In the genomic region with DNA sequence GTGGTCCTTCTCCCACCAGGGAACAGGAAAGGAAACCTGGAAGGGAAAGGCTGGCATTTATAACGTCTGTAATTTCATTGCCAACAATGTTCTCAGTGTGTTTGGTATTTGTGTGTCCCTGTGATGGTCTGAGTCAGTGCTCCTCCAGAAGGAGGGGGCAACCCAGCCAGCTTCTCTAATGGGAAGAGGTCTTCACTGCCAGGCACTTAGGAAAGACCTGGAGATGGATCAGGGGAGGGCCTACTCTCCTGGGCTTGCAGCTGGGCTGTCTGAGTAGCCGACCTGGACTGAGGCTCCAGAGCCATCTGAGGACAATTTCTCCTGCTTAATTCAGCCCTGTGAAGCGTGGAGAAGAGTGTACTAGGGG, we compare ENCODE assay signal across 12 cellular contexts. TPM values are rescaled to one million over a fixed set of nuclear protein-coding genes. Genes with fewer than 3 reads are reported as not detected.
DNase-seq lines count a peak whose midpoint lies in the region; ATAC-seq and TF ChIP-seq lines count a peak whose summit lies in the region.
"Had no signal": no experiment of that assay in that cellular context is flagged by ENCODE, and none has a peak within 500 bp of the region (broad histone marks: within the 10 kb centered on the region; RNA-seq: fewer than 3 reads in every experiment).

No MANE protein-coding gene starts in this region.

- no peak overlapping the region for H2AFZ ChIP-seq in Karpas-422 (ENCODE audit: low read length)

- H3K36me3 ChIP-seq in WERI-Rb-1 (no peaks in the 10 kb centered on the region), Karpas-422 (ENCODE audit: insufficient read depth, low read length) (no peaks in the 10 kb centered on the region)

- H3K27ac ChIP-seq in WERI-Rb-1 (no peak overlapping the region), Karpas-422 (ENCODE audit: low read length) (no peak overlapping the region)

- H4K20me1 ChIP-seq in Karpas-422 (ENCODE audit: insufficient read depth, low read depth, low read length): no peaks in the 10 kb centered on the region

- no peak for ATAC-seq in GM18502 (IDR thresholded peaks at IDR 0.05; ENCODE audit: poor library complexity, unreplicated experiment)

- no peak overlapping the region for H3K4me2 ChIP-seq in Karpas-422 (ENCODE audit: low read depth, low read length, poor library complexity, severe bottlenecking)

- H3K4me3 ChIP-seq in WERI-Rb-1 (ENCODE audit: low read depth, low read length): no peak overlapping the region
- H3K4me3 ChIP-seq in retinal pigment epithelial cell (ENCODE audit: low read length): no peak overlapping the region
- H3K4me3 ChIP-seq in Karpas-422 (ENCODE audit: low read length): no peak overlapping the region
- H3K4me3 ChIP-seq: lung had no signal

- H3K27me3 ChIP-seq in WERI-Rb-1 (ENCODE audit: insufficient read depth, low read depth, severe bottlenecking): no peaks in the 10 kb centered on the region
- H3K27me3 ChIP-seq in Karpas-422 (ENCODE audit: low read length): no peaks in the 10 kb centered on the region

- H3K79me2 ChIP-seq in Karpas-422 (ENCODE audit: low read length): no peaks in the 10 kb centered on the region

- H3K9ac ChIP-seq in Karpas-422 (ENCODE audit: low read length): no peak overlapping the region

- H3K9me3 ChIP-seq in WERI-Rb-1 (ENCODE audit: severe bottlenecking): no peaks in the 10 kb centered on the region
- no peaks in the 10 kb centered on the region for H3K9me3 ChIP-seq in Karpas-422 (ENCODE audit: low read length)

- no peak for TF ChIP-seq CTCF in WERI-Rb-1 (IDR thresholded peaks at IDR 0.05; ENCODE audit: low read depth, low read length)
- no peak for TF ChIP-seq CTCF in retinal pigment epithelial cell (conservative IDR thresholded peaks at IDR 0.05; ENCODE audit: low read depth, low read length)

- no peaks in the 10 kb centered on the region for H3K9me2 ChIP-seq in Karpas-422 (replicated peaks; ENCODE audit: insufficient read depth, low read length)

- peaks cover 29% of the 10 kb centered on the region for H3K4me1 ChIP-seq in Karpas-422 (ENCODE audit: low read length)

- DNase-seq in Daoy (ENCODE audit: low read depth): peak; percentile 64
- peak; percentile 29 for DNase-seq in WERI-Rb-1
- DNase-seq in glomerular visceral epithelial cell (ENCODE audit: extremely low spot score): peak; percentile 52
- DNase-seq in retinal pigment epithelial cell (ENCODE audit: low read depth): peak; percentile 12
- DNase-seq in nucleus accumbens (lab: John Stamatoyannopoulos, UW): no peak
- no peak for DNase-seq in NCI-H345 (lab: John Stamatoyannopoulos, UW)
- no peak for DNase-seq in Karpas-422
- DNase-seq: activated T-cell treated with anti-CD3 and anti-CD28 coated beads, Interleukin-2, amount 50 U/mL, for 48 hours; effector CD8-positive, alpha-beta T cell; NCI-H2171 treated with DMSO at 0.1 percent for 48 hours had no signal

RNA-seq across cellular contexts. Expression of a gene that starts 42.2 kb away (rescaled TPM):
- total RNA-seq in Daoy (2014; rRNA removed; shearing (Covaris generic)): 262 and 280 TPM in 2 replicates
- 168 and 296 TPM in 2 replicates for total RNA-seq in Karpas-422 (2014; rRNA removed; shearing (Covaris generic); ENCODE audit: low replicate concordance)

RNA-seq across cellular contexts. Expression of a gene that starts 42.6 kb away (rescaled TPM):
- 95.8 and 110 TPM in 2 replicates for total RNA-seq in Daoy (2014; rRNA removed; shearing (Covaris generic))
- 111 and 161 TPM in 2 replicates for total RNA-seq in Karpas-422 (2014; rRNA removed; shearing (Covaris generic); ENCODE audit: low replicate concordance)

Comparison
In these comparisons a context has a peak if more than half of its experiments do, and no peak if none do; other contexts are left out.
1. DNase-seq: peak in Daoy (single experiment), WERI-Rb-1 (single experiment), glomerular visceral epithelial cell (single experiment) and retinal pigment epithelial cell (single experiment); none in nucleus accumbens (0 of 56), NCI-H345 (single experiment) and Karpas-422 (single experiment).